In genomic region chr7:101273126-101273525, GRCh38 we compare ENCODE assay signal across 22 cellular contexts.
"Had no signal": no experiment of that assay in that cellular context is flagged by ENCODE, and none has a peak within 500 bp of the region (broad histone marks: within the 10 kb centered on the region; RNA-seq: fewer than 3 reads in every experiment).

No MANE protein-coding gene starts in this region.

- H3K4me3 Mint-ChIP-seq: activated CD4-positive, alpha-beta T cell treated with anti-CD3 and anti-CD28 coated beads, Interleukin-2, amount 10 ng/mL, durations not matched to agents 7 days and 5 days; activated CD8-positive, alpha-beta T cell treated with anti-CD3 and anti-CD28 coated beads, Interleukin-2, amount 10 ng/mL, durations not matched to agents 7 days and 5 days; activated T-cell treated with anti-CD3 and anti-CD28 coated beads, Interleukin-2, amount 50 U/mL, for 4 hours; stimulated activated naive CD8-positive, alpha-beta T cell treated with anti-CD3 and anti-CD28 coated beads, Interleukin-15, amount 100 ng/mL, for 72 hours; type B pancreatic cell had no signal

- ATAC-seq: activated CD4-positive, CD25-positive, alpha-beta regulatory T cell treated with anti-CD3 and anti-CD28 coated beads, Interleukin-2, amount 50 U/mL, for 24 hours; activated CD8-positive, alpha-beta T cell treated with anti-CD3 and anti-CD28 coated beads, Interleukin-2, amount 10 ng/mL, durations not matched to agents 7 days and 5 days; activated T-cell treated with anti-CD3 and anti-CD28 coated beads, Interleukin-2, amount 50 U/mL, for 4 hours; left lobe of liver; psoas muscle; right cardiac atrium; stimulated activated naive CD8-positive, alpha-beta T cell treated with anti-CD3 and anti-CD28 coated beads, Interleukin-15, amount 100 ng/mL, for 72 hours had no signal

- H3K9me3 ChIP-seq: breast epithelium, esophagus squamous epithelium, psoas muscle, testis had no signal

- H3K4me2 ChIP-seq: hepatocyte had no signal

- DNase-seq: activated CD4-positive, alpha-beta T cell treated with anti-CD3 and anti-CD28 coated beads, Interleukin-2, amount 10 ng/mL, durations not matched to agents 7 days and 5 days; activated CD8-positive, alpha-beta T cell treated with anti-CD3 and anti-CD28 coated beads, Interleukin-2, amount 10 ng/mL, durations not matched to agents 7 days and 5 days; activated effector memory CD4-positive, alpha-beta T cell treated with Interleukin-2 at 50 U/mL for 16 hours; activated naive CD4-positive, alpha-beta T cell treated with anti-CD3 and anti-CD28 coated beads, Interleukin-2, amount 50 U/mL, for 16 hours; activated T-cell treated with anti-CD3 and anti-CD28 coated beads, Interleukin-2, amount 50 U/mL, for 4 hours; aorta; cortex of kidney; effector CD4-positive, alpha-beta T cell; esophagus squamous epithelium; foreskin fibroblast; psoas muscle; right cardiac atrium; stimulated activated CD4-positive, alpha-beta T cell treated with anti-CD3 and anti-CD28 coated beads, Interleukin-4, amount 100 ng/mL, for 1 hour; stimulated activated naive CD8-positive, alpha-beta T cell treated with anti-CD3 and anti-CD28 coated beads, Interleukin-15, amount 100 ng/mL, for 72 hours; T1000; testis had no signal

- H3K4me1 Mint-ChIP-seq: activated CD4-positive, alpha-beta T cell treated with anti-CD3 and anti-CD28 coated beads, Interleukin-2, amount 10 ng/mL, durations not matched to agents 7 days and 5 days; stimulated activated naive CD8-positive, alpha-beta T cell treated with anti-CD3 and anti-CD28 coated beads, Interleukin-15, amount 100 ng/mL, for 72 hours had no signal

- H3K9me3 Mint-ChIP-seq: activated CD4-positive, alpha-beta T cell treated with anti-CD3 and anti-CD28 coated beads, Interleukin-2, amount 10 ng/mL, durations not matched to agents 7 days and 5 days; activated T-cell treated with anti-CD3 and anti-CD28 coated beads, Interleukin-2, amount 50 U/mL, for 4 hours; stimulated activated naive CD8-positive, alpha-beta T cell treated with anti-CD3 and anti-CD28 coated beads, Interleukin-15, amount 100 ng/mL, for 72 hours; type B pancreatic cell had no signal

- H3K36me3 ChIP-seq: breast epithelium, esophagus squamous epithelium had no signal

- H3K36me3 Mint-ChIP-seq: type B pancreatic cell had no signal

- H3K27ac ChIP-seq: breast epithelium, esophagus squamous epithelium, hepatocyte, psoas muscle, skin epidermis, testis had no signal

- H3K27ac Mint-ChIP-seq: activated CD4-positive, alpha-beta T cell treated with anti-CD3 and anti-CD28 coated beads, Interleukin-2, amount 10 ng/mL, durations not matched to agents 7 days and 5 days; activated CD8-positive, alpha-beta T cell treated with anti-CD3 and anti-CD28 coated beads, Interleukin-2, amount 10 ng/mL, durations not matched to agents 7 days and 5 days; stimulated activated naive CD8-positive, alpha-beta T cell treated with anti-CD3 and anti-CD28 coated beads, Interleukin-15, amount 100 ng/mL, for 72 hours; type B pancreatic cell had no signal

- H3K79me2 ChIP-seq: hepatocyte had no signal

- H3K4me3 ChIP-seq: breast epithelium, esophagus squamous epithelium, hepatocyte, psoas muscle, skin epidermis, testis had no signal

- H3K27me3 ChIP-seq: hepatocyte, testis had no signal

- H2AFZ ChIP-seq: hepatocyte had no signal

- H3K4me1 ChIP-seq: breast epithelium, esophagus squamous epithelium, psoas muscle, testis had no signal
